ENCODE assay signal across 16 cellular contexts in genomic region chr18:70029163-70029562, GRCh38.
DNase-seq lines count a peak whose midpoint lies in the region; ATAC-seq and TF ChIP-seq lines count a peak whose summit lies in the region.
"Had no signal": no experiment of that assay in that cellular context is flagged by ENCODE, and none has a peak within 500 bp of the region (broad histone marks: within the 10 kb centered on the region; RNA-seq: fewer than 3 reads in every experiment).

No MANE protein-coding gene starts in this region.

- H3K4me1 ChIP-seq in GM23248 (ENCODE audit: insufficient read depth): no peaks in the 10 kb centered on the region
- no peaks in the 10 kb centered on the region for H3K4me1 ChIP-seq in right lobe of liver

- H3K79me2 ChIP-seq in GM23248 (ENCODE audit: insufficient read depth): peaks cover 52% of the 10 kb centered on the region
- H3K79me2 ChIP-seq: hepatocyte had no signal

- H3K9me2 ChIP-seq in GM23248 (ENCODE audit: insufficient read depth): no peaks in the 10 kb centered on the region

- H3K36me3 ChIP-seq in GM23248 (ENCODE audit: low read depth): peaks cover 37% of the 10 kb centered on the region
- H3K36me3 ChIP-seq in right lobe of liver: no peaks in the 10 kb centered on the region
- H3K36me3 ChIP-seq: ovary had no signal

- no peak for TF ChIP-seq CTCF in right lobe of liver (IDR thresholded peaks at IDR 0.05)

- intact Hi-C loops in right lobe of liver (cut with DNase I): no loop called here

- in situ Hi-C loops in GM23248 (cut with MboI): no loop called here

- TF ChIP-seq POLR2A in right lobe of liver (IDR thresholded peaks at IDR 0.05): no peak

- H3F3A ChIP-seq in GM23248 (ENCODE audit: insufficient read depth): no peaks in the 10 kb centered on the region

- DNase-seq in NCI-H2029 (lab: John Stamatoyannopoulos, UW) (no peak), GM23248 (no peak), Kasumi-1 (lab: John Stamatoyannopoulos, UW) (no peak), right lobe of liver (no peak)
- DNase-seq: activated CD8-positive, alpha-beta memory T cell treated with anti-CD3 and anti-CD28 coated beads, Interleukin-2, amount 50 U/mL, for 48 hours; activated naive CD4-positive, alpha-beta T cell treated with anti-CD3 and anti-CD28 coated beads, Interleukin-2, amount 10 ng/mL, durations not matched to agents 7 days and 5 days; CD8-positive, alpha-beta T cell; dorsolateral prefrontal cortex; H9; NCI-H2107; ovary had no signal

- H2AFZ ChIP-seq in GM23248: no peak overlapping the region
- H2AFZ ChIP-seq: hepatocyte had no signal

- no peak overlapping the region for H3K9ac ChIP-seq in GM23248

- 97 to 98% methylated on average over 1 of the region's 1 CpG for WGBS in GM23248 (ENCODE audit: low coverage in 1 of 2, low lambda C conversion rate in 2 of 2, missing lambda C conversion rate in 2 of 2), 2 experiments
- WGBS in right lobe of liver (ENCODE audit: insufficient coverage, low coverage, low lambda C conversion rate, missing lambda C conversion rate): 81% methylated on average over 1 of the region's 1 CpG

- H3K27me3 ChIP-seq in GM23248 (replicated peaks; ENCODE audit: insufficient read depth) (no peaks in the 10 kb centered on the region), right lobe of liver (no peaks in the 10 kb centered on the region)
- H3K27me3 ChIP-seq: dorsolateral prefrontal cortex, hepatocyte, ovary had no signal

- H3K4me2 ChIP-seq in GM23248 (ENCODE audit: unreplicated experiment): no peak overlapping the region
- H3K4me2 ChIP-seq: hepatocyte had no signal

- ATAC-seq in GM18520 (IDR thresholded peaks at IDR 0.05; ENCODE audit: unreplicated experiment): peak; percentile 60
- peak; percentile 50 for ATAC-seq in GM19467 (IDR thresholded peaks at IDR 0.05; ENCODE audit: unreplicated experiment)
- peak; percentile 49 for ATAC-seq in HG02678 (IDR thresholded peaks at IDR 0.05; ENCODE audit: unreplicated experiment)
- peak; percentile 75 for ATAC-seq in HG03175 (IDR thresholded peaks at IDR 0.05; ENCODE audit: unreplicated experiment)
- ATAC-seq in right lobe of liver: no peak
- ATAC-seq: CD8-positive, alpha-beta T cell had no signal

- H4K20me1 ChIP-seq in GM23248 (ENCODE audit: insufficient read depth): no peaks in the 10 kb centered on the region

- H3K9me3 ChIP-seq in GM23248 (ENCODE audit: low read depth): no peaks in the 10 kb centered on the region
- no peaks in the 10 kb centered on the region for H3K9me3 ChIP-seq in right lobe of liver
- H3K9me3 ChIP-seq: ovary had no signal

- H3K4me3 ChIP-seq in GM23248 (no peak overlapping the region), right lobe of liver (no peak overlapping the region)
- H3K4me3 ChIP-seq: dorsolateral prefrontal cortex, hepatocyte, ovary had no signal

- H3K27ac ChIP-seq in GM23248: no peak overlapping the region
- H3K27ac ChIP-seq in right lobe of liver: no peak overlapping the region
- H3K27ac ChIP-seq: dorsolateral prefrontal cortex, hepatocyte, ovary had no signal

Comparison
In these comparisons a context has a peak if more than half of its experiments do, and no peak if none do; other contexts are left out.
1. ATAC-seq: peak in GM18520 (single experiment), GM19467 (single experiment), HG02678 (single experiment) and HG03175 (single experiment); none in right lobe of liver (0 of 4).